30 cellular contexts compared by ENCODE assay signal in genomic region chr2:95203911-95204310, GRCh38.
"Had no signal": no experiment of that assay in that cellular context is flagged by ENCODE, and none has a peak within 500 bp of the region (broad histone marks: within the 10 kb centered on the region; RNA-seq: fewer than 3 reads in every experiment).

No MANE protein-coding gene starts in this region.

- H3K4me1 ChIP-seq: right lobe of liver had no signal

- H2AFZ ChIP-seq: parathyroid adenoma had no signal

- H3K9me3 ChIP-seq: neutrophil, ovary, psoas muscle, right lobe of liver, sigmoid colon, suprapubic skin, testis, tibial artery, transverse colon, upper lobe of right lung, uterus had no signal

- H3K4me3 Mint-ChIP-seq: natural killer cell treated with Interleukin-12 subunit alpha and Interleukin-12 subunit beta and Interleukin-15 and Interleukin-18, amount 100 ng/mL, for 72 hours; stimulated activated memory B cell treated with anti-CD40 and anti-IgM and Interleukin-4, amounts not matched to agents 10 μg/mL and 1 μg/mL and 100 μg/mL, for 72 hours; stimulated activated naive CD8-positive, alpha-beta T cell treated with anti-CD3 and anti-CD28 coated beads, Interleukin-15, amount 100 ng/mL, for 72 hours had no signal

- H3K36me3 ChIP-seq: neutrophil, ovary, right lobe of liver, sigmoid colon, suprapubic skin, tibial artery, transverse colon, upper lobe of right lung, uterus had no signal

- H3K9me3 Mint-ChIP-seq: natural killer cell treated with Interleukin-12 subunit alpha and Interleukin-12 subunit beta and Interleukin-15 and Interleukin-18, amount 100 ng/mL, for 72 hours had no signal

- H3K27me3 Mint-ChIP-seq: stimulated activated memory B cell treated with anti-CD40 and anti-IgM and Interleukin-4, amounts not matched to agents 10 μg/mL and 1 μg/mL and 100 μg/mL, for 72 hours; stimulated activated naive CD8-positive, alpha-beta T cell treated with anti-CD3 and anti-CD28 coated beads, Interleukin-15, amount 100 ng/mL, for 72 hours had no signal

- H3K27me3 ChIP-seq: ovary, right lobe of liver, sigmoid colon, suprapubic skin, testis, tibial artery, transverse colon, upper lobe of right lung, uterus had no signal

- DNase-seq: naive thymus-derived CD8-positive, alpha-beta T cell; nephron progenitor cell; nucleus accumbens; ovary; posterior cingulate gyrus; psoas muscle; right cardiac atrium; right lobe of liver; sigmoid colon; small intestine; stimulated activated CD4-positive, alpha-beta T cell treated with anti-CD3 and anti-CD28 coated beads, Interleukin-15, amount 100 ng/mL, for 24 hours; stimulated activated CD4-positive, alpha-beta T cell treated with anti-CD3 and anti-CD28 coated beads, Interleukin-2, amount 100 ng/mL, for 24 hours; stimulated activated CD4-positive, alpha-beta T cell treated with anti-CD3 and anti-CD28 coated beads, Interleukin-2, amount 100 ng/mL, for 48 hours; stimulated activated CD4-positive, alpha-beta T cell treated with anti-CD3 and anti-CD28 coated beads, Interleukin-4, amount 100 ng/mL, for 24 hours; stimulated activated naive CD4-positive, alpha-beta T cell; stimulated activated naive CD8-positive, alpha-beta T cell treated with anti-CD3 and anti-CD28 coated beads, Interleukin-15, amount 100 ng/mL, for 72 hours; stimulated activated naive CD8-positive, alpha-beta T cell treated with anti-CD3 and anti-CD28 coated beads, Interleukin-15, Interleukin-2, amounts not matched to agents 100 U/mL and 50 U/mL, for 24 hours; substantia nigra; testis; tibial artery; transverse colon; upper lobe of right lung; uterus had no signal

- H3K9ac ChIP-seq: parathyroid adenoma had no signal

- H3K27ac Mint-ChIP-seq: naive thymus-derived CD8-positive, alpha-beta T cell; natural killer cell treated with Interleukin-12 subunit alpha and Interleukin-12 subunit beta and Interleukin-15 and Interleukin-18, amount 100 ng/mL, for 72 hours; nephron progenitor cell; progenitor cell of endocrine pancreas; stimulated activated memory B cell treated with anti-CD40 and anti-IgM and Interleukin-4, amounts not matched to agents 10 μg/mL and 1 μg/mL and 100 μg/mL, for 72 hours; stimulated activated naive CD8-positive, alpha-beta T cell treated with anti-CD3 and anti-CD28 coated beads, Interleukin-15, amount 100 ng/mL, for 72 hours; type B pancreatic cell had no signal

- ATAC-seq: naive thymus-derived CD8-positive, alpha-beta T cell; natural killer cell treated with Interleukin-12 subunit alpha and Interleukin-12 subunit beta and Interleukin-15 and Interleukin-18, amount 100 ng/mL, for 72 hours; psoas muscle; right cardiac atrium; right lobe of liver; stimulated activated memory B cell treated with anti-CD40 and anti-IgM and Interleukin-4, amounts not matched to agents 10 μg/mL and 1 μg/mL and 100 μg/mL, for 72 hours; stimulated activated naive CD8-positive, alpha-beta T cell treated with anti-CD3 and anti-CD28 coated beads, Interleukin-15, amount 100 ng/mL, for 72 hours; stimulated activated naive CD8-positive, alpha-beta T cell treated with anti-CD3 and anti-CD28 coated beads, Interleukin-15, Interleukin-2, amounts not matched to agents 100 U/mL and 50 U/mL, for 24 hours; upper lobe of right lung had no signal

- H3K4me3 ChIP-seq: ovary, psoas muscle, right lobe of liver, sigmoid colon, suprapubic skin, testis, tibial artery, transverse colon, upper lobe of right lung, uterus had no signal

- H3K79me2 ChIP-seq: parathyroid adenoma had no signal
